13 cellular contexts compared by ENCODE assay signal in the genomic region with DNA sequence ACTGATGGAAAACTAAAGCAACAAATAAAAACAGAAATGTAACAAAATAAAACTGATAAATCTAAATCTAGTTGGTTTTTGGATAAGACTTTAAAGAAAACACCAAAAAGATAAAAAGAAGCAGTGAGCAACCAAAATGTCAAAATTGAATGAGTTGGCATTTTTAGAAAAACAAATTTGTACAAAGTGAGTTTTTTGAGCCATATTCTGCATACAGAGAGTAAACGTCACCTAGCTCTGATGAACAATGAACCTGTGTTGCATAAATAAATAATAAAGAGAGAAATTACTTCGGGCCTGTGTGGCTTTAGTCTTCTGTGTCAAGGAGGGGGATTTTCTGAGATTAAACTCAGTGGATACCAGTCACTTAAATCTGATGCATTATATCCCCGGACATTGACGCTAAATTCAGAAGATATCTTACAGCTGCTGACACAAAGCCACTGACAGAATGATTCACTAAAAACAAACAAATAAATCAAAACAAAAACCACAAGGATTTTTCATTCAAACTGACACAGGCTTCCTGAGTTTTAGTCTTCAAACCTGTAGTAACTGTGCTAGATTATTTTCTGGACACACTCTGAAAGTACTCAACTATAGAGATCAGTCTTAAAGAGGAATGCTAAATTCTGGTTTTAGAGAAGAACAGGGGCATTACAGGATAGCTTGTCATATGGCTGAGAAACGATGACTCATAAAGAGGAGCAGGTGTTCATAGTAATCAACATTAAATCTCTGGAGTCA.
DNase-seq lines count a peak whose midpoint lies in the region; ATAC-seq and TF ChIP-seq lines count a peak whose summit lies in the region.
"Had no signal": no experiment of that assay in that cellular context is flagged by ENCODE, and none has a peak within 500 bp of the region (broad histone marks: within the 10 kb centered on the region; RNA-seq: fewer than 3 reads in every experiment).

No MANE protein-coding gene starts in this region.

- no peaks in the 10 kb centered on the region for H3K79me2 ChIP-seq in Karpas-422 (ENCODE audit: low read length)

- H3K36me3 ChIP-seq in RWPE2 (ENCODE audit: low read depth), result no peaks in the 10 kb centered on the region
- no peaks in the 10 kb centered on the region for H3K36me3 ChIP-seq in tibial artery
- H3K36me3 ChIP-seq in Karpas-422 (ENCODE audit: insufficient read depth, low read length), result no peaks in the 10 kb centered on the region
- H3K36me3 ChIP-seq in CD8-positive, alpha-beta T cell (ENCODE audit: insufficient read depth, low read length), result no peaks in the 10 kb centered on the region
- H3K36me3 ChIP-seq: cardiac muscle cell, prostate gland had no signal

- H3K9me2 ChIP-seq in Karpas-422 (replicated peaks; ENCODE audit: insufficient read depth, low read length), result no peaks in the 10 kb centered on the region

- H3K9ac ChIP-seq in Karpas-422 (ENCODE audit: low read length), result no peak overlapping the region

- H4K20me1 ChIP-seq in Karpas-422 (ENCODE audit: insufficient read depth, low read depth, low read length), result no peaks in the 10 kb centered on the region

- peak; percentile 79 for DNase-seq in H4 (ENCODE audit: low spot score)
- peak; percentile 84 for DNase-seq in NCI-H2029 treated with DMSO at 0.1 percent for 48 hours (lab: John Stamatoyannopoulos, UW)
- no peak for DNase-seq in RWPE2 (ENCODE audit: low spot score)
- DNase-seq in myocyte (ENCODE audit: low read depth), result peak; percentile 51
- DNase-seq in tibial artery, result no peak
- DNase-seq in Karpas-422, result no peak
- no peak for DNase-seq in CD8-positive, alpha-beta T cell
- DNase-seq: DMS79; stimulated activated CD4-positive, alpha-beta T cell treated with anti-CD3 and anti-CD28 coated beads, Interleukin-4, amount 100 ng/mL, for 4 hours had no signal

- H3K27me3 Mint-ChIP-seq in CD8-positive, alpha-beta T cell (ENCODE audit: low read depth), result no peaks in the 10 kb centered on the region

- H3K27ac Mint-ChIP-seq in CD8-positive, alpha-beta T cell, result no peak overlapping the region

- POLR2A ChIA-PET in CD8-positive, alpha-beta T cell (lab: Charles Lee), result no interaction called here

- TF ChIP-seq CTCF in RWPE2 (IDR thresholded peaks at IDR 0.05; ENCODE audit: poor library complexity, severe bottlenecking), result no peak
- no peak for TF ChIP-seq CTCF in tibial artery (IDR thresholded peaks at IDR 0.05)
- TF ChIP-seq CTCF in CD8-positive, alpha-beta T cell (IDR thresholded peaks at IDR 0.05), result no peak

- H2AFZ ChIP-seq in Karpas-422 (ENCODE audit: low read length), result no peak overlapping the region

- no peaks in the 10 kb centered on the region for H3K9me3 Mint-ChIP-seq in CD8-positive, alpha-beta T cell

- H3K4me2 ChIP-seq in Karpas-422 (ENCODE audit: low read depth, low read length, poor library complexity, severe bottlenecking), result no peak overlapping the region

- H3K9me3 ChIP-seq in RWPE2 (ENCODE audit: severe bottlenecking), result no peaks in the 10 kb centered on the region
- peaks cover 0 to 3% (median 0%) of the 10 kb centered on the region in 3 donors for H3K9me3 ChIP-seq in tibial artery
- H3K9me3 ChIP-seq in Karpas-422 (ENCODE audit: low read length), result no peaks in the 10 kb centered on the region
- no peaks in the 10 kb centered on the region for H3K9me3 ChIP-seq in CD8-positive, alpha-beta T cell (ENCODE audit: low read length)
- H3K9me3 ChIP-seq: prostate gland had no signal

- ATAC-seq in RWPE2 (ENCODE audit: low read depth) (peak; percentile 65; the same call in 1 of the 3 replicates), GM19467 (IDR thresholded peaks at IDR 0.05; ENCODE audit: unreplicated experiment) (no peak)
- no peak for ATAC-seq in CD8-positive, alpha-beta T cell

- H3K36me3 Mint-ChIP-seq in CD8-positive, alpha-beta T cell, result no peaks in the 10 kb centered on the region

- H3K27ac ChIP-seq in RWPE2 (ENCODE audit: poor library complexity, severe bottlenecking), result no peak overlapping the region
- no peak overlapping the region for H3K27ac ChIP-seq in tibial artery
- H3K27ac ChIP-seq in Karpas-422 (ENCODE audit: low read length), result no peak overlapping the region
- H3K27ac ChIP-seq in CD8-positive, alpha-beta T cell (ENCODE audit: low read depth, low read length), result no peak overlapping the region
- H3K27ac ChIP-seq: cardiac muscle cell, prostate gland, SK-N-MC had no signal

- CTCF ChIA-PET in CD8-positive, alpha-beta T cell (lab: Charles Lee), result no interaction called here

- no peak overlapping the region for H3K4me3 Mint-ChIP-seq in CD8-positive, alpha-beta T cell

- H3K4me1 Mint-ChIP-seq in CD8-positive, alpha-beta T cell (ENCODE audit: low read depth), result no peaks in the 10 kb centered on the region

- intact Hi-C loops in tibial artery (cut with DNase I; ENCODE audit: low total_unique reads), result no loop called here
- intact Hi-C loops in CD8-positive, alpha-beta T cell (cut with DNase I, micrococcal nuclease), result no loop called here

- H3K4me3 ChIP-seq in RWPE2 (ENCODE audit: severe bottlenecking), result no peak overlapping the region
- H3K4me3 ChIP-seq in tibial artery, result no peak overlapping the region
- no peak overlapping the region for H3K4me3 ChIP-seq in Karpas-422 (ENCODE audit: low read length)
- H3K4me3 ChIP-seq in CD8-positive, alpha-beta T cell (ENCODE audit: low read depth, low read length), result no peak overlapping the region
- H3K4me3 ChIP-seq: cardiac muscle cell, prostate gland, SK-N-MC had no signal

- H3K4me1 ChIP-seq in RWPE2 (ENCODE audit: insufficient read depth, poor library complexity, severe bottlenecking) (no peaks in the 10 kb centered on the region), tibial artery (no peaks in the 10 kb centered on the region), Karpas-422 (ENCODE audit: low read length) (no peaks in the 10 kb centered on the region)
- H3K4me1 ChIP-seq in CD8-positive, alpha-beta T cell (ENCODE audit: insufficient read depth, low read length), result no peaks in the 10 kb centered on the region
- H3K4me1 ChIP-seq: prostate gland had no signal

- H3K27me3 ChIP-seq in RWPE2 (ENCODE audit: insufficient read depth, poor library complexity, severe bottlenecking) (peaks cover 2% of the 10 kb centered on the region), tibial artery (no peaks in the 10 kb centered on the region), Karpas-422 (ENCODE audit: low read length) (no peaks in the 10 kb centered on the region)
- H3K27me3 ChIP-seq in CD8-positive, alpha-beta T cell (ENCODE audit: insufficient read depth, low read length), result no peaks in the 10 kb centered on the region
- H3K27me3 ChIP-seq: cardiac muscle cell had no signal

Comparison
In these comparisons a context has a peak if more than half of its experiments do, and no peak if none do; other contexts are left out.
1. DNase-seq: peak in H4 (single experiment), NCI-H2029 treated with DMSO at 0.1 percent for 48 hours (single experiment) and myocyte (single experiment); none in RWPE2 (single experiment), tibial artery (0 of 2), Karpas-422 (single experiment) and CD8-positive, alpha-beta T cell (0 of 7).